12 cellular contexts compared by ENCODE assay signal in the genomic region with DNA sequence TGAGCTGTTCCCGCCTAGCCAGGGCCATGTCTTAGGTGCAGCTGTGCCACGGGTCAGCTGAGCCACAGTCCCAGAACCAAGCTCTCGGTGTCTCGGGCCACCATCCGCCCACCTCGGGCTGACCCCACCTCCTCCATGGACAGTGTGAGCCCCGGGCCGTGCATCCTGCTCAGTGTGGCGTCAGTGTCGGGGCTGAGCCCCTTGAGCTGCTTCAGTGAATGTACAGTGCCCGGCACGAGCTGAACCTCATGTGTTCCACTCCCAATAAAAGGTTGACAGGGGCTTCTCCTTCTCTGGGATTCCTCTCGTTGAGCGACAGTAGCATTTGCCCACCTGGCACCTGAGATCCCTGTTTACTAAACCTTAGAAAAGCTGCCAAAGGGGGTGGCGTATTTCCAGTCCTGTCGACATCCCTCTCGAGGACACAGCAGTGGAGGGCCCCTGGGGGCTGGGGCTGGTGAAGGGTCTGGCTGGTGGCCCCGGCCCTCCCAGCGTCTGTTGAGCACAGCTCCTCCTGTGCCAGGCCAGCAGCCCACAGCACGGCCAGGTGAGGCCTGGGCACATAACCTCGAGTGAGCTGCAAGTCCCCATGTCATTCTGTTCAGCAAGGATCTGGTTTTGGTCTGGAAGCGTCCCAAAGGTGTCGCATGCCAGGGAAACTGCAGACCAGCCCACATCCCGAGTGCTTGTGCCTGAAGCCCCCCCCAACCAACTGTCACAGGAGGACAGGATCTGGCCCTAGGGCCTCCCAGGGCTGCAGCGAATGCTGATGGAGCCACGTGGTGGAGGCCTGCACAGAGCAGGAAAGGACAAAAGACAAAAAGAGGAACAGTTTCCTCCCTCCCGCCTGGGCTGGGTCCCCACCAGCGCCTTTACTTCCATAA. TPM values are rescaled to one million over a fixed set of nuclear protein-coding genes. Genes with fewer than 3 reads are reported as not detected.
DNase-seq lines count a peak whose midpoint lies in the region; ATAC-seq and TF ChIP-seq lines count a peak whose summit lies in the region.
"Had no signal": no experiment of that assay in that cellular context is flagged by ENCODE, and none has a peak within 500 bp of the region (broad histone marks: within the 10 kb centered on the region; RNA-seq: fewer than 3 reads in every experiment).

No MANE protein-coding gene starts in this region.

- H3K4me1 Mint-ChIP-seq in activated T-helper 17 cell treated with anti-CD3 and anti-CD28 coated beads, Interleukin-2, amount 50 U/mL, for 72 hours = no peaks in the 10 kb centered on the region
- H3K4me1 Mint-ChIP-seq: activated naive CD4-positive, alpha-beta T cell treated with anti-CD3 and anti-CD28 coated beads, Interleukin-2, amount 50 U/mL, for 24 hours had no signal

- H3K4me3 ChIP-seq in HAP-1 = no peak overlapping the region
- H3K4me3 ChIP-seq in spleen = no peak overlapping the region

- H3K4me1 ChIP-seq in HAP-1 (peaks cover 20% of the 10 kb centered on the region), spleen (peaks cover 0 to 27% (median 0%) of the 10 kb centered on the region in 6 donors)

- TF ChIP-seq CTCF in spleen (IDR thresholded peaks at IDR 0.05 in 8 of 11, conservative IDR thresholded peaks at IDR 0.05 in 3 of 11) = no peak

- TF ChIP-seq POLR2A in spleen (IDR thresholded peaks at IDR 0.05) = no peak

- intact Hi-C loops in spleen (cut with DNase I; ENCODE audit: low total_unique reads) = no loop called here

- ATAC-seq in activated T-helper 17 cell treated with anti-CD3 and anti-CD28 coated beads, Interleukin-2, amount 50 U/mL, for 72 hours (replicated peaks) = no peak

- DNase-seq in HAP-1 (ENCODE audit: low spot score in 2 of 2) (peak; percentile 12 to 54), hepatic stellate cell (ENCODE audit: low spot score) (peak; percentile 40), spleen (peak; percentile 69), DMS53 treated with DMSO at 0.1 percent for 48 hours (lab: John Stamatoyannopoulos, UW; ENCODE audit: unreplicated experiment) (no peak), T-helper 9 cell (no peak)
- DNase-seq in stimulated activated CD4-positive, alpha-beta T cell treated with anti-CD3 and anti-CD28 coated beads, Interleukin-2, amount 100 ng/mL, for 48 hours = no peak
- DNase-seq in activated CD4-positive, alpha-beta T cell treated with anti-CD3 and anti-CD28 coated beads for 1 hour = no peak
- DNase-seq: DMS153, NCI-H1694 had no signal

- H3K36me3 ChIP-seq in HAP-1 (replicated peaks) = peaks cover 7% of the 10 kb centered on the region; the same call in 1 of the 2 replicates
- peaks cover 0 to 41% (median 9%) of the 10 kb centered on the region in 6 donors for H3K36me3 ChIP-seq in spleen

- peaks cover 13% of the 10 kb centered on the region for H3K36me3 Mint-ChIP-seq in activated T-helper 17 cell treated with anti-CD3 and anti-CD28 coated beads, Interleukin-2, amount 50 U/mL, for 72 hours (ENCODE audit: low read depth)
- H3K36me3 Mint-ChIP-seq: activated naive CD4-positive, alpha-beta T cell treated with anti-CD3 and anti-CD28 coated beads, Interleukin-2, amount 50 U/mL, for 24 hours had no signal

- no peaks in the 10 kb centered on the region for H3K9me3 ChIP-seq in HAP-1
- no peaks in the 10 kb centered on the region for H3K9me3 ChIP-seq in spleen

- WGBS in spleen, 5 donors = 74 to 86% (median 79%) methylated on average over 19 to 28 of the region's 28 CpGs

- in situ Hi-C loops in HAP-1 (cut with MboI; ENCODE audit: low sequenced_read_pairs) = no loop called here

- H3K27me3 ChIP-seq in HAP-1 (ENCODE audit: low read depth) = no peaks in the 10 kb centered on the region
- H3K27me3 ChIP-seq in spleen (replicated peaks in 1 of 7) = no peaks in the 10 kb centered on the region

- peak overlapping the region; percentile 20 for H3K27ac Mint-ChIP-seq in activated T-helper 17 cell treated with anti-CD3 and anti-CD28 coated beads, Interleukin-2, amount 50 U/mL, for 72 hours
- H3K27ac Mint-ChIP-seq: activated naive CD4-positive, alpha-beta T cell treated with anti-CD3 and anti-CD28 coated beads, Interleukin-2, amount 50 U/mL, for 24 hours; T-helper 2 cell treated with Interferon-gamma antibody and Interleukin-4, amounts not matched to agents 5 μg/mL and 100 μg/mL, for 36 hours had no signal

- no peaks in the 10 kb centered on the region for H3K9me3 Mint-ChIP-seq in activated T-helper 17 cell treated with anti-CD3 and anti-CD28 coated beads, Interleukin-2, amount 50 U/mL, for 72 hours
- H3K9me3 Mint-ChIP-seq: activated naive CD4-positive, alpha-beta T cell treated with anti-CD3 and anti-CD28 coated beads, Interleukin-2, amount 50 U/mL, for 24 hours; T-helper 2 cell treated with Interferon-gamma antibody and Interleukin-4, amounts not matched to agents 5 μg/mL and 100 μg/mL, for 36 hours had no signal

- H3K27me3 Mint-ChIP-seq in activated T-helper 17 cell treated with anti-CD3 and anti-CD28 coated beads, Interleukin-2, amount 50 U/mL, for 72 hours = no peaks in the 10 kb centered on the region
- H3K27me3 Mint-ChIP-seq: activated naive CD4-positive, alpha-beta T cell treated with anti-CD3 and anti-CD28 coated beads, Interleukin-2, amount 50 U/mL, for 24 hours had no signal

- peak overlapping the region in 1 of 8 donors; percentile 56 for H3K27ac ChIP-seq in spleen

- no peak overlapping the region for H3K4me3 Mint-ChIP-seq in activated T-helper 17 cell treated with anti-CD3 and anti-CD28 coated beads, Interleukin-2, amount 50 U/mL, for 72 hours
- H3K4me3 Mint-ChIP-seq: activated naive CD4-positive, alpha-beta T cell treated with anti-CD3 and anti-CD28 coated beads, Interleukin-2, amount 50 U/mL, for 24 hours; T-helper 2 cell treated with Interferon-gamma antibody and Interleukin-4, amounts not matched to agents 5 μg/mL and 100 μg/mL, for 36 hours had no signal

RNA-seq across cellular contexts. Expression of a gene that starts 21.2 kb away (rescaled TPM):
- 10 to 100 TPM; 15.4 to 27.0 TPM for total RNA-seq in activated T-helper 17 cell treated with anti-CD3 and anti-CD28 coated beads, Interleukin-2, amount 50 U/mL, for 72 hours
- total RNA-seq in spleen = 10 to 100 TPM; 27.0 to 47.8 (median 34.4) TPM
- polyA plus RNA-seq in spleen = 10 to 100 TPM; 10.5 to 29.4 (median 18.2) TPM

RNA-seq across cellular contexts. Expression of a gene that starts 31.2 kb away (rescaled TPM):
- total RNA-seq in activated T-helper 17 cell treated with anti-CD3 and anti-CD28 coated beads, Interleukin-2, amount 50 U/mL, for 72 hours = 10 to 100 TPM; 40.0 to 46.2 TPM
- 10 to 100 TPM; 31.6 to 49.6 (median 35.7) TPM for total RNA-seq in spleen
- 10 to 100 TPM; 23.0 to 42.0 (median 33.6) TPM for polyA plus RNA-seq in spleen

Comparison
In these comparisons a context has a peak if more than half of its experiments do, and no peak if none do; other contexts are left out.
1. DNase-seq: peak in HAP-1 (2 of 2), hepatic stellate cell (single experiment) and spleen (single experiment); none in DMS53 treated with DMSO at 0.1 percent for 48 hours (single experiment), T-helper 9 cell (single experiment), stimulated activated CD4-positive, alpha-beta T cell treated with anti-CD3 and anti-CD28 coated beads, Interleukin-2, amount 100 ng/mL, for 48 hours (0 of 2) and activated CD4-positive, alpha-beta T cell treated with anti-CD3 and anti-CD28 coated beads for 1 hour (single experiment).